Comparison of ENCODE assay signal across 2 cellular contexts in genomic region chr11:87004281-87004680, GRCh38. TPM values are rescaled to one million over a fixed set of nuclear protein-coding genes. Genes with fewer than 3 reads are reported as not detected.
"Had no signal": no experiment of that assay in that cellular context is flagged by ENCODE, and none has a peak within 500 bp of the region (broad histone marks: within the 10 kb centered on the region; RNA-seq: fewer than 3 reads in every experiment).

No MANE protein-coding gene starts in this region.

RNA-seq across cellular contexts. Expression of gene FZD4, which starts 49.1 kb away (rescaled TPM):
- total RNA-seq: activated CD4-positive, alpha-beta T cell treated with anti-CD3 and anti-CD28 coated beads, Interleukin-2, amount 10 ng/mL, durations not matched to agents 24 days and 14 days; activated CD8-positive, alpha-beta T cell treated with anti-CD3 and anti-CD28 coated beads, Interleukin-2, amount 10 ng/mL, durations not matched to agents 7 days and 5 days had no signal
